8 cellular contexts compared by ENCODE assay signal in genomic region chr3:38496131-38496910, GRCh38. TPM values are rescaled to one million over a fixed set of nuclear protein-coding genes. Genes with fewer than 3 reads are reported as not detected.
A peak's percentile ranks its signal among the peaks of the same experiment; 100 is the strongest.
DNase-seq lines count a peak whose midpoint lies in the region; ATAC-seq, FAIRE-seq and TF ChIP-seq lines count a peak whose summit lies in the region.

TSS of gene EXOG (plus strand) at chr3:38496340. CDS start at chr3:38496368, 28 bp downstream.

- H3K27ac ChIP-seq in psoas muscle: peak within 1 kb of the TSS; percentile 67

- intact Hi-C loops in left ventricle myocardium superior (cut with micrococcal nuclease): loop anchor here (10.0 kb wide), 1 partner anchor 158 kb away; no protein-coding TSS in a partner anchor
- intact Hi-C loops in psoas muscle (cut with DNase I): loop anchor here in 1 of 2 donors (10.0 kb wide), 1 partner anchor 348 kb away; no protein-coding TSS in a partner anchor

- H3K27me3 Mint-ChIP-seq in T-helper 1 cell treated with Interleukin-12 subunit alpha and Interleukin-12 subunit beta and Interleukin-4 antibody, amounts not matched to agents 30 μg/mL and 1 μg/mL, for 36 hours (ENCODE audit: low read depth): no peaks in the 10 kb centered on the region

- H3K4me3 ChIP-seq in psoas muscle: peak within 1 kb of the TSS; percentile 90

- 1% methylated on average over 51 to 53 of the region's 53 CpGs for WGBS in psoas muscle, 3 donors

- H3K4me1 ChIP-seq in psoas muscle: peaks cover 37% of the 10 kb centered on the region

- peaks cover 18% of the 10 kb centered on the region for H3K4me1 Mint-ChIP-seq in T-helper 1 cell treated with Interleukin-12 subunit alpha and Interleukin-12 subunit beta and Interleukin-4 antibody, amounts not matched to agents 30 μg/mL and 1 μg/mL, for 36 hours (ENCODE audit: low read depth)

- peak within 1 kb of the TSS; percentile 94 for H3K4me3 Mint-ChIP-seq in T-helper 1 cell treated with Interleukin-12 subunit alpha and Interleukin-12 subunit beta and Interleukin-4 antibody, amounts not matched to agents 30 μg/mL and 1 μg/mL, for 36 hours

- ATAC-seq in HG02885 (IDR thresholded peaks at IDR 0.05; ENCODE audit: poor library complexity, unreplicated experiment): peak; percentile 92
- peak; percentile 89 for ATAC-seq in left ventricle myocardium superior
- ATAC-seq in psoas muscle: peak; percentile 95 to 98 (median 96)

- peak; percentile 34 for DNase-seq in NCI-H1694 treated with DMSO at 0.1 percent for 48 hours (lab: John Stamatoyannopoulos, UW)
- peak; percentile 44 to 97 (median 90) for DNase-seq in amygdala (lab: John Stamatoyannopoulos, UW)
- peak; percentile 95 for DNase-seq in left ventricle myocardium superior
- peak; percentile 97 to 98 for DNase-seq in psoas muscle
- DNase-seq in urothelium cell line (ENCODE audit: low spot score): peak; percentile 99

- peak; percentile 55 for FAIRE-seq in urothelium cell line (lab: Jason Lieb, UNC)

- TF ChIP-seq CTCF in psoas muscle (IDR thresholded peaks at IDR 0.05): peak; percentile 85

- peaks cover 14% of the 10 kb centered on the region for H3K36me3 Mint-ChIP-seq in T-helper 1 cell treated with Interleukin-12 subunit alpha and Interleukin-12 subunit beta and Interleukin-4 antibody, amounts not matched to agents 30 μg/mL and 1 μg/mL, for 36 hours (ENCODE audit: low read depth)

- H3K9me3 ChIP-seq in psoas muscle: no peaks in the 10 kb centered on the region

- peaks cover 0 to 21% of the 10 kb centered on the region in 2 donors for H3K36me3 ChIP-seq in psoas muscle (ENCODE audit: insufficient read depth in 1 of 2, low read depth in 1 of 2)

- no peaks in the 10 kb centered on the region for H3K9me3 Mint-ChIP-seq in T-helper 1 cell treated with Interleukin-12 subunit alpha and Interleukin-12 subunit beta and Interleukin-4 antibody, amounts not matched to agents 30 μg/mL and 1 μg/mL, for 36 hours

- peak; percentile 75 for TF ChIP-seq POLR2A in GM15510 (IDR thresholded peaks at IDR 0.05; ENCODE audit: borderline replicate concordance, extremely low read depth, insufficient read length)

- no peaks in the 10 kb centered on the region for H3K27me3 ChIP-seq in psoas muscle (ENCODE audit: insufficient read depth in 3 of 3, low read length in 2 of 3)

- peak within 1 kb of the TSS; percentile 80 for H3K27ac Mint-ChIP-seq in T-helper 1 cell treated with Interleukin-12 subunit alpha and Interleukin-12 subunit beta and Interleukin-4 antibody, amounts not matched to agents 30 μg/mL and 1 μg/mL, for 36 hours

RNA-seq across cellular contexts. Expression of gene EXOG, which starts in this region (rescaled TPM):
- total RNA-seq in left ventricle myocardium superior (27.0 TPM), psoas muscle (10 to 100 TPM in 1 of 4 donors, 1 to 10 TPM in 3; 2.9 to 14.5 (median 6.1) TPM)
- 1 to 10 TPM; 3.2 to 5.4 (median 3.3) TPM for polyA plus RNA-seq in psoas muscle

Comparison
In these comparisons a context has a peak if more than half of its experiments do, and no peak if none do; other contexts are left out.
1. Peak in every context shown above with its lines: DNase-seq, ATAC-seq, H3K4me3 ChIP-seq and H3K27ac ChIP-seq.
2. DNase-seq: peak in every context shown above with its lines; median percentile 99 in urothelium cell line; 98 in psoas muscle; 95 in left ventricle myocardium superior; 90 in amygdala; 34 in NCI-H1694 treated with DMSO at 0.1 percent for 48 hours.